In genomic region chr9:125807065-125807464, GRCh38 we compare ENCODE assay signal across 21 cellular contexts. TPM values are rescaled to one million over a fixed set of nuclear protein-coding genes. Genes with fewer than 3 reads are reported as not detected.
DNase-seq lines count a peak whose midpoint lies in the region; TF ChIP-seq lines count a peak whose summit lies in the region.
"Had no signal": no experiment of that assay in that cellular context is flagged by ENCODE, and none has a peak within 500 bp of the region (broad histone marks: within the 10 kb centered on the region; RNA-seq: fewer than 3 reads in every experiment).

No MANE protein-coding gene starts in this region.

- no peak overlapping the region for H3K27ac ChIP-seq in trophoblast cell (ENCODE audit: low read depth, low read length)
- H3K27ac ChIP-seq: HL-60, skin epidermis, tibial artery had no signal

- in situ Hi-C loops in KBM-7 (cut with MboI; ENCODE audit: low pct_unique_long_range_greater_than_20kb, low sequenced_read_pairs), result no loop called here

- H3K4me3 ChIP-seq in fibroblast of the aortic adventitia (ENCODE audit: low read depth, low read length) (no peak overlapping the region), trophoblast cell (ENCODE audit: low read depth, low read length) (no peak overlapping the region)
- H3K4me3 ChIP-seq: skin epidermis, tibial artery had no signal

- H3K4me1 ChIP-seq in trophoblast cell (ENCODE audit: control insufficient read depth in 1 of 2, insufficient read depth in 2 of 2, low read length in 2 of 2), result no peaks in the 10 kb centered on the region

- H2AK5ac ChIP-seq in trophoblast cell (ENCODE audit: low read length), result no peak overlapping the region

- DNase-seq in GM03348 (ENCODE audit: low spot score), result peak; percentile 17
- peak; percentile 79 for DNase-seq in amniotic epithelial cell (ENCODE audit: low read depth)
- DNase-seq in fibroblast of the aortic adventitia (ENCODE audit: low read depth), result peak; percentile 57
- peak; percentile 24 to 37 for DNase-seq in trophoblast cell
- no peak for DNase-seq in KBM-7
- no peak for DNase-seq in NK-92 treated with Interleukin-12 subunit alpha and Interleukin-12 subunit beta, amount 100 ng/mL, for 24 hours (lab: John Stamatoyannopoulos, UW)
- DNase-seq in superior temporal gyrus (ENCODE audit: extremely low spot score), result no peak
- no peak for DNase-seq in NCI-H2081 treated with DMSO at 0.1 percent for 48 hours (lab: John Stamatoyannopoulos, UW)
- DNase-seq: activated CD4-positive, alpha-beta T cell treated with anti-CD3 and anti-CD28 coated beads, Interleukin-2, amount 10 ng/mL, durations not matched to agents 24 days and 14 days; activated CD8-positive, alpha-beta memory T cell treated with anti-CD3 and anti-CD28 coated beads, Interleukin-2, amount 50 U/mL, for 4 hours; AML-193; MM.1S; NCI-H1694; NCI-H226; NCI-H774; PC-3; SHP77 treated with DMSO at 0.1 percent for 48 hours; stimulated activated naive CD8-positive, alpha-beta T cell treated with anti-CD3 and anti-CD28 coated beads, Interleukin-15, Interleukin-2, amounts not matched to agents 100 U/mL and 50 U/mL, for 24 hours; tibial artery had no signal

- H3K9ac ChIP-seq in trophoblast cell (ENCODE audit: low read length), result no peak overlapping the region

- no peak overlapping the region for H2BK120ac ChIP-seq in trophoblast cell (ENCODE audit: insufficient read depth, low read length, poor library complexity)

- peaks cover 0 to 2% of the 10 kb centered on the region in 2 experiments for H3K36me3 ChIP-seq in trophoblast cell (ENCODE audit: control insufficient read depth in 1 of 2, insufficient read depth in 2 of 2, low read length in 2 of 2)
- H3K36me3 ChIP-seq: tibial artery had no signal

- no peaks in the 10 kb centered on the region for H3K27me3 ChIP-seq in trophoblast cell (ENCODE audit: insufficient read depth, low read length)
- H3K27me3 ChIP-seq: tibial artery had no signal

- H4K8ac ChIP-seq in trophoblast cell (ENCODE audit: low read depth, low read length), result no peak overlapping the region

- no peaks in the 10 kb centered on the region for H3K9me3 ChIP-seq in trophoblast cell (ENCODE audit: insufficient read depth, low read depth, low read length)
- H3K9me3 ChIP-seq: tibial artery had no signal

- H4K12ac ChIP-seq in trophoblast cell (ENCODE audit: low read depth, low read length), result no peak overlapping the region

- no peak overlapping the region for H4K91ac ChIP-seq in trophoblast cell (ENCODE audit: low read depth, low read length)

- H2AFZ ChIP-seq in trophoblast cell (ENCODE audit: insufficient read depth, low read length, poor library complexity), result no peak overlapping the region

- no peak overlapping the region for H3K4ac ChIP-seq in trophoblast cell (ENCODE audit: low read depth, low read length)

- no peaks in the 10 kb centered on the region for H3K79me1 ChIP-seq in trophoblast cell (ENCODE audit: low read length)

- no peak overlapping the region for H3K18ac ChIP-seq in trophoblast cell (ENCODE audit: low read length)

- H2BK5ac ChIP-seq in trophoblast cell (ENCODE audit: low read depth, low read length, poor library complexity), result no peak overlapping the region

- H2BK12ac ChIP-seq in trophoblast cell (ENCODE audit: low read length), result no peak overlapping the region

- H3K23ac ChIP-seq in trophoblast cell (ENCODE audit: low read length), result no peak overlapping the region

- WGBS in trophoblast cell (ENCODE audit: extremely low coverage, insufficient coverage, insufficient read length), result no CpG with 5 or more reads among the region's 3 CpGs

- no peak for TF ChIP-seq CTCF in fibroblast of the aortic adventitia (IDR thresholded peaks at IDR 0.05; ENCODE audit: insufficient read depth, low read length)

- H3K14ac ChIP-seq in trophoblast cell (ENCODE audit: low read length), result no peak overlapping the region

- H3K79me2 ChIP-seq in trophoblast cell (ENCODE audit: control insufficient read depth, insufficient read depth, low read length, poor library complexity), result no peaks in the 10 kb centered on the region

- no peak overlapping the region for H3K4me2 ChIP-seq in trophoblast cell (ENCODE audit: low read length)

RNA-seq across cellular contexts. Expression of gene PBX3, which starts 59.9 kb away (rescaled TPM):
- total RNA-seq in fibroblast of the aortic adventitia (ENCODE audit: low replicate concordance), result 42.6 and 62.4 TPM in 2 replicates
- 23.6 and 26.4 TPM in 2 replicates for polyA plus RNA-seq in trophoblast cell (2013)

Comparison
In these comparisons a context has a peak if more than half of its experiments do, and no peak if none do; other contexts are left out.
1. DNase-seq: peak in GM03348 (single experiment), amniotic epithelial cell (single experiment), fibroblast of the aortic adventitia (single experiment) and trophoblast cell (2 of 2); none in KBM-7 (single experiment), NK-92 treated with Interleukin-12 subunit alpha and Interleukin-12 subunit beta, amount 100 ng/mL, for 24 hours (single experiment), superior temporal gyrus (single experiment) and NCI-H2081 treated with DMSO at 0.1 percent for 48 hours (single experiment).